Comparison of ENCODE assay signal across 12 cellular contexts in the genomic region with DNA sequence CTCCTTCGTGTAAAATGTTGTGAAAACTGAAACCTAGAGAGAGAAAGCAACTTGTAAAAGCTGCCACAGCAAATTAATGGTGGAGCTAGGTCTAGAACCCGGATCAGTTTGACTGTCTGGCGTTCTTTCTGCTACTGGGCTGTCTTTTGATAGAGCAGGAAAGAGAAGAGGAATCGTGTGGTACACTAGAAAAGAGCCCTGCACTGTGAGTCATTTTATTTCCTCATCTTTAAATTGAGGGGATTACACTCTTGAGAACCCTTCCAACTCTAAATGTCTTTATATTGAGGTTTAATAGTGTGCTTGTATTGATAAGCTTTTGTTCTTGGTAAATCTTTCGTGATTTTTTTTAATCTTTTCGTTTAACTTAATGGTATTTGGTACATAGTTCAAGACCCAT. TPM values are rescaled to one million over a fixed set of nuclear protein-coding genes. Genes with fewer than 3 reads are reported as not detected.
DNase-seq lines count a peak whose midpoint lies in the region; ATAC-seq and TF ChIP-seq lines count a peak whose summit lies in the region.
"Had no signal": no experiment of that assay in that cellular context is flagged by ENCODE, and none has a peak within 500 bp of the region (broad histone marks: within the 10 kb centered on the region; RNA-seq: fewer than 3 reads in every experiment).

No MANE protein-coding gene starts in this region.

- peaks cover 18% of the 10 kb centered on the region for H3K4me1 ChIP-seq in skeletal muscle satellite cell (ENCODE audit: control insufficient read depth, insufficient read depth, low read length)

- TF ChIP-seq CTCF in choroid plexus epithelial cell (conservative IDR thresholded peaks at IDR 0.05; ENCODE audit: low read depth, low read length) = no peak

- no peaks in the 10 kb centered on the region for H3K9me3 ChIP-seq in skeletal muscle satellite cell (replicated peaks; ENCODE audit: low read length)
- H3K9me3 ChIP-seq: left lung, testis had no signal

- H3K4me3 Mint-ChIP-seq in activated CD4-positive, alpha-beta T cell treated with anti-CD3 and anti-CD28 coated beads for 36 hours = peak overlapping the region; percentile 41

- H3K27me3 ChIP-seq in skeletal muscle satellite cell (ENCODE audit: control insufficient read depth, insufficient read depth, low read length) = no peaks in the 10 kb centered on the region
- H3K27me3 ChIP-seq: left lung, testis had no signal

- no peaks in the 10 kb centered on the region for H3K36me3 Mint-ChIP-seq in activated CD4-positive, alpha-beta T cell treated with anti-CD3 and anti-CD28 coated beads for 36 hours (ENCODE audit: low read depth)

- CTCF ChIA-PET in activated CD4-positive, alpha-beta T cell treated with anti-CD3 and anti-CD28 coated beads for 36 hours (lab: Charles Lee) = no interaction called here

- no peak for DNase-seq in activated CD4-positive, alpha-beta T cell treated with anti-CD3 and anti-CD28 coated beads for 36 hours
- no peak for DNase-seq in activated CD4-positive, alpha-beta T cell treated with anti-CD3 and anti-CD28 coated beads for 1 hour
- DNase-seq in OCI-M1 (lab: John Stamatoyannopoulos, UW) = peak; percentile 52
- peak; percentile 42 for DNase-seq in choroid plexus epithelial cell (ENCODE audit: low read depth)
- DNase-seq in NCI-H187 treated with DMSO at 0.1 percent for 48 hours (lab: John Stamatoyannopoulos, UW) = no peak
- DNase-seq: effector CD4-positive, alpha-beta T cell; left lung; NK-92 treated with Interleukin-12 subunit alpha and Interleukin-12 subunit beta, amount 100 ng/mL, for 24 hours; testis had no signal

- peak overlapping the region; percentile 70 for H3K4me2 ChIP-seq in skeletal muscle satellite cell (ENCODE audit: low read length)

- no peaks in the 10 kb centered on the region for H3K9me3 Mint-ChIP-seq in activated CD4-positive, alpha-beta T cell treated with anti-CD3 and anti-CD28 coated beads for 36 hours (ENCODE audit: low read depth)

- H3K4me1 Mint-ChIP-seq in activated CD4-positive, alpha-beta T cell treated with anti-CD3 and anti-CD28 coated beads for 36 hours = peaks cover 50% of the 10 kb centered on the region

- POLR2A ChIA-PET in activated CD4-positive, alpha-beta T cell treated with anti-CD3 and anti-CD28 coated beads for 36 hours (lab: Charles Lee) = interaction anchor here (0.6 kb wide), 1 partner anchor 53 kb away, joined by 3 read pairs; no protein-coding TSS in a partner anchor

- peak overlapping the region; percentile 55 for H3K27ac Mint-ChIP-seq in activated CD4-positive, alpha-beta T cell treated with anti-CD3 and anti-CD28 coated beads for 36 hours

- no peaks in the 10 kb centered on the region for H3K36me3 ChIP-seq in skeletal muscle satellite cell (ENCODE audit: insufficient read depth, low read length)
- H3K36me3 ChIP-seq: left lung had no signal

- no peak overlapping the region for H3K9ac ChIP-seq in skeletal muscle satellite cell (ENCODE audit: low read depth, low read length)

- intact Hi-C loops in activated CD4-positive, alpha-beta T cell treated with anti-CD3 and anti-CD28 coated beads for 36 hours (cut with DNase I, micrococcal nuclease) = loop anchor here in 1 of 2 experiments (5.0 kb wide), 1 partner anchor 72 kb away; no protein-coding TSS in a partner anchor

- no peak for ATAC-seq in activated CD4-positive, alpha-beta T cell treated with anti-CD3 and anti-CD28 coated beads for 36 hours
- no peak for ATAC-seq in GM21717 (IDR thresholded peaks at IDR 0.05; ENCODE audit: unreplicated experiment)
- ATAC-seq in GM21447 (IDR thresholded peaks at IDR 0.05; ENCODE audit: unreplicated experiment) = no peak
- ATAC-seq: left lung had no signal

- H3K4me3 ChIP-seq in choroid plexus epithelial cell (ENCODE audit: low read depth, low read length) = no peak overlapping the region
- H3K4me3 ChIP-seq in skeletal muscle satellite cell (ENCODE audit: low read length) = no peak overlapping the region
- H3K4me3 ChIP-seq: left lung, testis had no signal

- no peaks in the 10 kb centered on the region for H3K27me3 Mint-ChIP-seq in activated CD4-positive, alpha-beta T cell treated with anti-CD3 and anti-CD28 coated beads for 36 hours

RNA-seq across cellular contexts. Expression of a gene that starts 4.3 kb away (rescaled TPM):
- total RNA-seq in activated CD4-positive, alpha-beta T cell treated with anti-CD3 and anti-CD28 coated beads for 36 hours = 1 to 10 TPM; 8.9 to 9.3 TPM
- total RNA-seq in skeletal muscle satellite cell (2012; rRNA removed) = 11.9 and 12.2 TPM in 2 replicates

Comparison
In these comparisons a context has a peak if more than half of its experiments do, and no peak if none do; other contexts are left out.
1. DNase-seq: peak in OCI-M1 (single experiment) and choroid plexus epithelial cell (single experiment); none in activated CD4-positive, alpha-beta T cell treated with anti-CD3 and anti-CD28 coated beads for 36 hours (single experiment), activated CD4-positive, alpha-beta T cell treated with anti-CD3 and anti-CD28 coated beads for 1 hour (single experiment) and NCI-H187 treated with DMSO at 0.1 percent for 48 hours (single experiment).